Comparison of ENCODE assay signal across 1 cellular context in genomic region chr4:134762053-134762452, GRCh38.
TF ChIP-seq lines count a peak whose summit lies in the region.

No MANE protein-coding gene starts in this region.

TF ChIP-seq in HepG2, 621 proteins besides CTCF, POLR2A, EP300 and RAD21 (continued from another document):
- no peak for TF ChIP-seq MXD3 (CRISPR knock-in tag; IDR thresholded peaks at IDR 0.05)
TF ChIP-seq in HepG2: peak in this region for 0.
